ENCODE assay signal across 8 cellular contexts in the genomic region with DNA sequence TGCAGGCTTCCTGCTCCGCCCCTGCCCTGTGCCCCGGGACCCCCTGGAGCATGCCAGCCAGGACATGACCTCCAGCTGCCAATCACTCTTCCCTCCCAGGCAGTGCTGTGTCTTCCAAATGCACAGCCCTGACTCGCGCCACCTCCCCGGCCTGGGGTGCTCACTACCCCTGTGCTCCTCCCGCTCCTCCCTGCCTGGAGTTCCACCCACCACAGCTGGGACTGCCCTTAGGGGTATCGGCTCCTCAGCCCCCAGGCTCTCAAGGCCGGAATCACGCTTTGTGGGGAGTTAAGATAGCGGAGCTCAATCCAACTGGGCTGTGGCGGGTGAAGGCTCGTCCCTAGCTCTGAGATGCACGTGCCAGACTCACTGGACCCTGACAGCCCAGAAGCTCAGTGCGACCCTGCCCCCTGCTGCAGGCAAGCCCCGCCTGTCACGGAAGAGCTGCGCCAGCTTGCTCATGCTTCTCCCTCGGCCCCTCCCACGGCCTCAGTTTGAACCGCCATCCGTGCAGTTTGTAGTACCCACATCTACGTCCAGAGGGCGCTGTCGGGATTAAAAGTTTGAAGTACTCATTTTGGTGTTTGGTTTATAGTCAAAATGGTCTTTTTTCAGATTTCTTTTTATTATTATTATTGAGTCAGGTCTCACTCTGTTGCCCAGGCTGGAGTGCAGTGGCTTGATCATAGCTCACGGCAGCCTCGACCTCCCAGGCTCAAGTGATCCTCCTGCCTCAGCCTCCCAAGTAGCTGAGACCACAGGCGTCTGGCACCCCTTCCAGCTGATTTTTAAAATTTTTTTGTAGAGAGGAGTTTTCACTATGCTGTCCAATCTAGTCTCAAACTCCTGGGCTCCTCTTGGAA.
DNase-seq lines count a peak whose midpoint lies in the region; ATAC-seq and TF ChIP-seq lines count a peak whose summit lies in the region.

No MANE protein-coding gene starts in this region.

- H3K79me2 ChIP-seq in mammary epithelial cell (ENCODE audit: insufficient read depth, low read length) (no peaks in the 10 kb centered on the region), smooth muscle cell (ENCODE audit: low read depth) (no peaks in the 10 kb centered on the region)

- no peaks in the 10 kb centered on the region for H3K36me3 ChIP-seq in breast epithelium
- H3K36me3 ChIP-seq in mammary epithelial cell (ENCODE audit: insufficient read depth, low read length): no peaks in the 10 kb centered on the region
- H3K36me3 ChIP-seq in ascending aorta: no peaks in the 10 kb centered on the region
- H3K36me3 ChIP-seq in iPS-20b (ENCODE audit: insufficient read depth, low read depth, low read length): no peaks in the 10 kb centered on the region
- H3K36me3 ChIP-seq in smooth muscle cell (ENCODE audit: low read depth): no peaks in the 10 kb centered on the region

- no TSS peak for BruUV-seq in mammary epithelial cell (replicated peaks; lab: Mats Ljungman, UMichigan)

- ATAC-seq in GM19324 (IDR thresholded peaks at IDR 0.05; ENCODE audit: low FRiP score, unreplicated experiment): no peak
- ATAC-seq in GM18498 (IDR thresholded peaks at IDR 0.05; ENCODE audit: unreplicated experiment): no peak

- peak in 2 of 3 donors; percentile 52 to 62 for TF ChIP-seq CTCF in breast epithelium (IDR thresholded peaks at IDR 0.05)
- TF ChIP-seq CTCF in mammary epithelial cell (conservative IDR thresholded peaks at IDR 0.05 in 1 of 2, IDR thresholded peaks at IDR 0.05 in 1 of 2; ENCODE audit: extremely low read depth in 1 of 2, insufficient read depth in 1 of 2, low read depth in 1 of 2, low read length in 2 of 2): peak in 1 of 2 donors; percentile 14
- peak in 2 of 3 experiments; percentile 46 to 62 for TF ChIP-seq CTCF in ascending aorta (IDR thresholded peaks at IDR 0.05)
- peak; percentile 92 for TF ChIP-seq CTCF in smooth muscle cell (IDR thresholded peaks at IDR 0.05; ENCODE audit: borderline replicate concordance, insufficient read depth, poor library complexity, severe bottlenecking)

- H3K4me3 ChIP-seq in breast epithelium (peak overlapping the region; percentile 4 to 52 (median 12)), mammary epithelial cell (replicated peaks in 1 of 3; ENCODE audit: insufficient read depth in 1 of 3, low read depth in 2 of 3, low read length in 3 of 3) (no peak overlapping the region), ascending aorta (no peak overlapping the region), iPS-20b (ENCODE audit: low read length) (peak overlapping the region; percentile 65; the same call in 1 of the 2 replicates), smooth muscle cell (peak overlapping the region; percentile 45)

- H3K9me3 ChIP-seq in breast epithelium: no peaks in the 10 kb centered on the region
- peaks cover 42% of the 10 kb centered on the region for H3K9me3 ChIP-seq in mammary epithelial cell (replicated peaks; ENCODE audit: insufficient read depth, low read length)
- no peaks in the 10 kb centered on the region for H3K9me3 ChIP-seq in ascending aorta
- H3K9me3 ChIP-seq in iPS-20b (ENCODE audit: insufficient read depth, low read depth, low read length): no peaks in the 10 kb centered on the region
- no peaks in the 10 kb centered on the region for H3K9me3 ChIP-seq in smooth muscle cell (replicated peaks; ENCODE audit: low read depth)

- intact Hi-C loops in breast epithelium (cut with DNase I; ENCODE audit: low total_unique reads): no loop called here
- intact Hi-C loops in mammary epithelial cell (cut with micrococcal nuclease): no loop called here
- intact Hi-C loops in ascending aorta (cut with DNase I): no loop called here

- H3F3A ChIP-seq in smooth muscle cell (ENCODE audit: low read depth): no peaks in the 10 kb centered on the region

- H4K20me1 ChIP-seq in mammary epithelial cell (ENCODE audit: insufficient read depth, low read length) (no peaks in the 10 kb centered on the region), smooth muscle cell (ENCODE audit: low read depth) (no peaks in the 10 kb centered on the region)

- peak in 1 of 2 donors; percentile 74 for DNase-seq in breast epithelium (ENCODE audit: low spot score in 2 of 2)
- no peak for DNase-seq in mammary epithelial cell
- peak; percentile 56 for DNase-seq in SK-MEL-5 (ENCODE audit: low read depth, low spot score)
- DNase-seq in ascending aorta (ENCODE audit: low spot score in 2 of 2): no peak
- peak; percentile 66 for DNase-seq in smooth muscle cell (lab: John Stamatoyannopoulos, UW; ENCODE audit: unreplicated experiment)

- in situ Hi-C loops in mammary epithelial cell (cut with MboI; ENCODE audit: low sequenced_read_pairs in 2 of 2): no loop called here
- in situ Hi-C loops in SK-MEL-5 (cut with HindIII; ENCODE audit: low pct_unique_long_range_greater_than_20kb, low sequenced_read_pairs): no loop called here

- 11% methylated on average over 16 of the region's 27 CpGs for WGBS in mammary epithelial cell (ENCODE audit: low coverage, missing lambda C conversion rate)
- WGBS in smooth muscle cell (ENCODE audit: low lambda C conversion rate): 16% methylated on average over 25 of the region's 27 CpGs

- H3K9ac ChIP-seq in mammary epithelial cell (ENCODE audit: insufficient read depth, low read length): no peak overlapping the region
- H3K9ac ChIP-seq in iPS-20b (ENCODE audit: low read depth, low read length): peak overlapping the region; percentile 77; the same call in 1 of the 2 replicates
- no peak overlapping the region for H3K9ac ChIP-seq in smooth muscle cell (ENCODE audit: low read depth)

- dilution Hi-C loops in mammary epithelial cell (cut with HindIII; ENCODE audit: low sequenced_read_pairs): no loop called here

- H2AFZ ChIP-seq in mammary epithelial cell (ENCODE audit: low read depth, low read length) (no peak overlapping the region), smooth muscle cell (ENCODE audit: low read depth) (peak overlapping the region; percentile 84)

- CTCF ChIA-PET in mammary epithelial cell (lab: Charles Lee; ENCODE audit: low non-redundant PET): no interaction called here

- H3K4me1 ChIP-seq in breast epithelium (no peaks in the 10 kb centered on the region), mammary epithelial cell (ENCODE audit: insufficient read depth, low read length) (no peaks in the 10 kb centered on the region), ascending aorta (no peaks in the 10 kb centered on the region), iPS-20b (ENCODE audit: insufficient read depth, low read length) (peaks cover 8% of the 10 kb centered on the region; the same call in 1 of the 2 replicates), smooth muscle cell (ENCODE audit: low read depth) (no peaks in the 10 kb centered on the region)

- H3K4me2 ChIP-seq in mammary epithelial cell (ENCODE audit: insufficient read depth, low read depth, low read length) (no peak overlapping the region), smooth muscle cell (peak overlapping the region; percentile 89)

- TF ChIP-seq POLR2A in breast epithelium (IDR thresholded peaks at IDR 0.05): no peak

- H3K27ac ChIP-seq in breast epithelium (no peak overlapping the region), mammary epithelial cell (ENCODE audit: insufficient read depth, low read depth, low read length) (no peak overlapping the region), ascending aorta (no peak overlapping the region), iPS-20b (ENCODE audit: low read length) (no peak overlapping the region), smooth muscle cell (ENCODE audit: low read depth) (no peak overlapping the region)

- peaks cover 0 to 51% of the 10 kb centered on the region in 2 donors for H3K27me3 ChIP-seq in breast epithelium
- H3K27me3 ChIP-seq in mammary epithelial cell (ENCODE audit: insufficient read depth, low read length): no peaks in the 10 kb centered on the region
- H3K27me3 ChIP-seq in ascending aorta: no peaks in the 10 kb centered on the region
- H3K27me3 ChIP-seq in iPS-20b (ENCODE audit: insufficient read depth, low read length): peaks cover 11% of the 10 kb centered on the region
- H3K27me3 ChIP-seq in smooth muscle cell (ENCODE audit: low read depth): peaks cover 22% of the 10 kb centered on the region

Comparison
In these comparisons a context has a peak if more than half of its experiments do, and no peak if none do; other contexts are left out.
1. H3K4me3 ChIP-seq: peak in breast epithelium (3 of 3), iPS-20b (single experiment) and smooth muscle cell (single experiment); none in mammary epithelial cell (0 of 3) and ascending aorta (0 of 2).
2. DNase-seq: peak in SK-MEL-5 (single experiment) and smooth muscle cell (single experiment); none in mammary epithelial cell (single experiment) and ascending aorta (0 of 2).